1 cellular context compared by ENCODE assay signal in the genomic region with DNA sequence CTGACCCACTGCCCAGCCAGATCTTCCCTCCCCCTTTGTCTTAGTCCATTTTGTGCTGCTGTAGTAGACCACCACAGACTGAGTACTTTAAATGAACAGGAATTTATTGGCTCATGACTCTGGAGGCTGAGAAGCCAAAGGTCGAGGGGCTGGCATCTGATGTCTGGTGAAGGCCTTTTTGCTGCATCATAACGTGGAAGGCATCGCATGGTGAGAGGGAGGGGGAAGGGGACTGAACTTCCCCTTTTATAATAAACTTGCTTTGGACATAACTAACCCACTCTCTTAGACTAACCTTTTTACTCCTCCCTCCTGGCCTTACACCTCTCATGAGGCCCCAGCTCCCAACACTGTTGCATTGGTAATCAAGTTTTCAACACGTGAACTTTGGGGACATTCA.
TF ChIP-seq lines count a peak whose summit lies in the region.

No MANE protein-coding gene starts in this region.

TF ChIP-seq in IMR-90, 13 proteins besides CTCF, POLR2A, EP300 and RAD21:
- TF ChIP-seq ELK1 (IDR thresholded peaks at IDR 0.05; ENCODE audit: borderline replicate concordance, low read depth, low read length) = no peak
